In the genomic region with DNA sequence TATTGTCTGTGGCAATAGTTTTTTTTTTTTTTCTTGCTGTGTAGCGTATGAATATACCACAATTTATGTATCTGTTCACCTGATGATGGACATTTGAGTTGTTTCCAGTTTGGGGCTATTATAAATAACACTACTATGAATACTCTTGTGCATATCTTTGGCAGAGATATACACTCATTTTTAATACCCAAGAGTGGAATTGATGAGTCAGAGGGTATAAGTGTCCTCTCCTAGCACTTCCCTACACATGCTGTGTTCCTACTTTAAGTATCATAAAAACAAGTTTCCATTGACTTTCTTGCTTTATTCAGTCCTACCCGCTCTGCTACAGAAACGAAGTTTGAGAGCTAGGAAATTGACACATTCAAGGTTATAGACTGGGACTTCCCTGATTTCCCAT, we compare ENCODE assay signal across 2 cellular contexts.
TF ChIP-seq lines count a peak whose summit lies in the region.

No MANE protein-coding gene starts in this region.

TF ChIP-seq in SK-N-SH treated with all-trans-retinoic acid at 6 μM for 48 hours, 23 proteins besides CTCF, POLR2A, EP300 and RAD21:
- TF ChIP-seq, protein P1, sequence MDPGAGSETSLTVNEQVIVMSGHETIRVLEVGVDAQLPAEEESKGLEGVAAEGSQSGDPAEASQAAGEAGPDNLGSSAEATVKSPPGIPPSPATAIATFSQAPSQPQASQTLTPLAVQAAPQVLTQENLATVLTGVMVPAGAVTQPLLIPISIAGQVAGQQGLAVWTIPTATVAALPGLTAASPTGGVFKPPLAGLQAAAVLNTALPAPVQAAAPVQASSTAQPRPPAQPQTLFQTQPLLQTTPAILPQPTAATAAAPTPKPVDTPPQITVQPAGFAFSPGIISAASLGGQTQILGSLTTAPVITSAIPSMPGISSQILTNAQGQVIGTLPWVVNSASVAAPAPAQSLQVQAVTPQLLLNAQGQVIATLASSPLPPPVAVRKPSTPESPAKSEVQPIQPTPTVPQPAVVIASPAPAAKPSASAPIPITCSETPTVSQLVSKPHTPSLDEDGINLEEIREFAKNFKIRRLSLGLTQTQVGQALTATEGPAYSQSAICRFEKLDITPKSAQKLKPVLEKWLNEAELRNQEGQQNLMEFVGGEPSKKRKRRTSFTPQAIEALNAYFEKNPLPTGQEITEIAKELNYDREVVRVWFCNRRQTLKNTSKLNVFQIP (CRISPR knock-in tag; IDR thresholded peaks at IDR 0.05; ENCODE audit: borderline replicate concordance, low read depth) = no peak
- TF ChIP-seq, protein P2, sequence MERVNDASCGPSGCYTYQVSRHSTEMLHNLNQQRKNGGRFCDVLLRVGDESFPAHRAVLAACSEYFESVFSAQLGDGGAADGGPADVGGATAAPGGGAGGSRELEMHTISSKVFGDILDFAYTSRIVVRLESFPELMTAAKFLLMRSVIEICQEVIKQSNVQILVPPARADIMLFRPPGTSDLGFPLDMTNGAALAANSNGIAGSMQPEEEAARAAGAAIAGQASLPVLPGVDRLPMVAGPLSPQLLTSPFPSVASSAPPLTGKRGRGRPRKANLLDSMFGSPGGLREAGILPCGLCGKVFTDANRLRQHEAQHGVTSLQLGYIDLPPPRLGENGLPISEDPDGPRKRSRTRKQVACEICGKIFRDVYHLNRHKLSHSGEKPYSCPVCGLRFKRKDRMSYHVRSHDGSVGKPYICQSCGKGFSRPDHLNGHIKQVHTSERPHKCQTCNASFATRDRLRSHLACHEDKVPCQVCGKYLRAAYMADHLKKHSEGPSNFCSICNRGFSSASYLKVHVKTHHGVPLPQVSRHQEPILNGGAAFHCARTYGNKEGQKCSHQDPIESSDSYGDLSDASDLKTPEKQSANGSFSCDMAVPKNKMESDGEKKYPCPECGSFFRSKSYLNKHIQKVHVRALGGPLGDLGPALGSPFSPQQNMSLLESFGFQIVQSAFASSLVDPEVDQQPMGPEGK (CRISPR knock-in tag; IDR thresholded peaks at IDR 0.05; ENCODE audit: borderline replicate concordance) = no peak
- no peak for TF ChIP-seq ARNTL (CRISPR knock-in tag; IDR thresholded peaks at IDR 0.05; ENCODE audit: borderline replicate concordance, low read depth)
- TF ChIP-seq ZNF565 (CRISPR knock-in tag; conservative IDR thresholded peaks at IDR 0.05; ENCODE audit: low read depth) = no peak
- TF ChIP-seq ZFP3 (CRISPR knock-in tag; IDR thresholded peaks at IDR 0.05) = no peak
- no peak for TF ChIP-seq OSR1 (CRISPR knock-in tag; IDR thresholded peaks at IDR 0.05)
- TF ChIP-seq, protein P3, sequence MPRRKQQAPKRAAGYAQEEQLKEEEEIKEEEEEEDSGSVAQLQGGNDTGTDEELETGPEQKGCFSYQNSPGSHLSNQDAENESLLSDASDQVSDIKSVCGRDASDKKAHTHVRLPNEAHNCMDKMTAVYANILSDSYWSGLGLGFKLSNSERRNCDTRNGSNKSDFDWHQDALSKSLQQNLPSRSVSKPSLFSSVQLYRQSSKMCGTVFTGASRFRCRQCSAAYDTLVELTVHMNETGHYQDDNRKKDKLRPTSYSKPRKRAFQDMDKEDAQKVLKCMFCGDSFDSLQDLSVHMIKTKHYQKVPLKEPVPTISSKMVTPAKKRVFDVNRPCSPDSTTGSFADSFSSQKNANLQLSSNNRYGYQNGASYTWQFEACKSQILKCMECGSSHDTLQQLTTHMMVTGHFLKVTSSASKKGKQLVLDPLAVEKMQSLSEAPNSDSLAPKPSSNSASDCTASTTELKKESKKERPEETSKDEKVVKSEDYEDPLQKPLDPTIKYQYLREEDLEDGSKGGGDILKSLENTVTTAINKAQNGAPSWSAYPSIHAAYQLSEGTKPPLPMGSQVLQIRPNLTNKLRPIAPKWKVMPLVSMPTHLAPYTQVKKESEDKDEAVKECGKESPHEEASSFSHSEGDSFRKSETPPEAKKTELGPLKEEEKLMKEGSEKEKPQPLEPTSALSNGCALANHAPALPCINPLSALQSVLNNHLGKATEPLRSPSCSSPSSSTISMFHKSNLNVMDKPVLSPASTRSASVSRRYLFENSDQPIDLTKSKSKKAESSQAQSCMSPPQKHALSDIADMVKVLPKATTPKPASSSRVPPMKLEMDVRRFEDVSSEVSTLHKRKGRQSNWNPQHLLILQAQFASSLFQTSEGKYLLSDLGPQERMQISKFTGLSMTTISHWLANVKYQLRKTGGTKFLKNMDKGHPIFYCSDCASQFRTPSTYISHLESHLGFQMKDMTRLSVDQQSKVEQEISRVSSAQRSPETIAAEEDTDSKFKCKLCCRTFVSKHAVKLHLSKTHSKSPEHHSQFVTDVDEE (CRISPR knock-in tag; IDR thresholded peaks at IDR 0.05) = no peak
- no peak for TF ChIP-seq GLIS3 (CRISPR knock-in tag; IDR thresholded peaks at IDR 0.05)
- no peak for TF ChIP-seq TCF4 (CRISPR knock-in tag; IDR thresholded peaks at IDR 0.05; ENCODE audit: borderline replicate concordance)
- TF ChIP-seq ISL1 (CRISPR knock-in tag; IDR thresholded peaks at IDR 0.05) = no peak
- TF ChIP-seq ZNF70 (CRISPR knock-in tag; IDR thresholded peaks at IDR 0.05) = no peak
TF ChIP-seq in SK-N-SH treated with all-trans-retinoic acid at 6 μM for 48 hours: peak in this region for 0.

TF ChIP-seq in SK-N-SH, 30 proteins besides CTCF, POLR2A, EP300 and RAD21 (continued from another document):
- TF ChIP-seq RFX5 (IDR thresholded peaks at IDR 0.05; ENCODE audit: low read length) (no peak), RXRA (IDR thresholded peaks at IDR 0.05; ENCODE audit: borderline replicate concordance, low read depth) (no peak), MEF2A (IDR thresholded peaks at IDR 0.05; ENCODE audit: borderline replicate concordance, low read depth) (no peak), YY1 (IDR thresholded peaks at IDR 0.05; ENCODE audit: low read depth) (no peak), NFIC (IDR thresholded peaks at IDR 0.05; ENCODE audit: borderline replicate concordance) (no peak), SMC3 (IDR thresholded peaks at IDR 0.05; ENCODE audit: low read depth, low read length) (no peak), NRF1 (IDR thresholded peaks at IDR 0.05; ENCODE audit: low read depth, low read length) (no peak), GATA2 (CRISPR knock-in tag; IDR thresholded peaks at IDR 0.05) (no peak), EZH2phosphoT487 (IDR thresholded peaks at IDR 0.05; ENCODE audit: borderline replicate concordance, low read depth) (no peak), FOXM1 (IDR thresholded peaks at IDR 0.05; ENCODE audit: low read depth) (no peak), SIN3A (IDR thresholded peaks at IDR 0.05; ENCODE audit: borderline replicate concordance, low read depth, low read length) (no peak), TCF12 (IDR thresholded peaks at IDR 0.05) (no peak), CHD2 (IDR thresholded peaks at IDR 0.05; ENCODE audit: low read length, partially characterized antibody) (no peak), GABPA (IDR thresholded peaks at IDR 0.05; ENCODE audit: low read depth) (no peak)
- TF ChIP-seq, protein P4, sequence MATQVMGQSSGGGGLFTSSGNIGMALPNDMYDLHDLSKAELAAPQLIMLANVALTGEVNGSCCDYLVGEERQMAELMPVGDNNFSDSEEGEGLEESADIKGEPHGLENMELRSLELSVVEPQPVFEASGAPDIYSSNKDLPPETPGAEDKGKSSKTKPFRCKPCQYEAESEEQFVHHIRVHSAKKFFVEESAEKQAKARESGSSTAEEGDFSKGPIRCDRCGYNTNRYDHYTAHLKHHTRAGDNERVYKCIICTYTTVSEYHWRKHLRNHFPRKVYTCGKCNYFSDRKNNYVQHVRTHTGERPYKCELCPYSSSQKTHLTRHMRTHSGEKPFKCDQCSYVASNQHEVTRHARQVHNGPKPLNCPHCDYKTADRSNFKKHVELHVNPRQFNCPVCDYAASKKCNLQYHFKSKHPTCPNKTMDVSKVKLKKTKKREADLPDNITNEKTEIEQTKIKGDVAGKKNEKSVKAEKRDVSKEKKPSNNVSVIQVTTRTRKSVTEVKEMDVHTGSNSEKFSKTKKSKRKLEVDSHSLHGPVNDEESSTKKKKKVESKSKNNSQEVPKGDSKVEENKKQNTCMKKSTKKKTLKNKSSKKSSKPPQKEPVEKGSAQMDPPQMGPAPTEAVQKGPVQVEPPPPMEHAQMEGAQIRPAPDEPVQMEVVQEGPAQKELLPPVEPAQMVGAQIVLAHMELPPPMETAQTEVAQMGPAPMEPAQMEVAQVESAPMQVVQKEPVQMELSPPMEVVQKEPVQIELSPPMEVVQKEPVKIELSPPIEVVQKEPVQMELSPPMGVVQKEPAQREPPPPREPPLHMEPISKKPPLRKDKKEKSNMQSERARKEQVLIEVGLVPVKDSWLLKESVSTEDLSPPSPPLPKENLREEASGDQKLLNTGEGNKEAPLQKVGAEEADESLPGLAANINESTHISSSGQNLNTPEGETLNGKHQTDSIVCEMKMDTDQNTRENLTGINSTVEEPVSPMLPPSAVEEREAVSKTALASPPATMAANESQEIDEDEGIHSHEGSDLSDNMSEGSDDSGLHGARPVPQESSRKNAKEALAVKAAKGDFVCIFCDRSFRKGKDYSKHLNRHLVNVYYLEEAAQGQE (IDR thresholded peaks at IDR 0.05; ENCODE audit: low read depth, low read length) = no peak
- TF ChIP-seq, protein P5, sequence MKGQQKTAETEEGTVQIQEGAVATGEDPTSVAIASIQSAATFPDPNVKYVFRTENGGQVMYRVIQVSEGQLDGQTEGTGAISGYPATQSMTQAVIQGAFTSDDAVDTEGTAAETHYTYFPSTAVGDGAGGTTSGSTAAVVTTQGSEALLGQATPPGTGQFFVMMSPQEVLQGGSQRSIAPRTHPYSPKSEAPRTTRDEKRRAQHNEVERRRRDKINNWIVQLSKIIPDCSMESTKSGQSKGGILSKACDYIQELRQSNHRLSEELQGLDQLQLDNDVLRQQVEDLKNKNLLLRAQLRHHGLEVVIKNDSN (IDR thresholded peaks at IDR 0.05; ENCODE audit: borderline replicate concordance, low read depth) = no peak
- TF ChIP-seq, protein P6, sequence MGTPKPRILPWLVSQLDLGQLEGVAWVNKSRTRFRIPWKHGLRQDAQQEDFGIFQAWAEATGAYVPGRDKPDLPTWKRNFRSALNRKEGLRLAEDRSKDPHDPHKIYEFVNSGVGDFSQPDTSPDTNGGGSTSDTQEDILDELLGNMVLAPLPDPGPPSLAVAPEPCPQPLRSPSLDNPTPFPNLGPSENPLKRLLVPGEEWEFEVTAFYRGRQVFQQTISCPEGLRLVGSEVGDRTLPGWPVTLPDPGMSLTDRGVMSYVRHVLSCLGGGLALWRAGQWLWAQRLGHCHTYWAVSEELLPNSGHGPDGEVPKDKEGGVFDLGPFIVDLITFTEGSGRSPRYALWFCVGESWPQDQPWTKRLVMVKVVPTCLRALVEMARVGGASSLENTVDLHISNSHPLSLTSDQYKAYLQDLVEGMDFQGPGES (IDR thresholded peaks at IDR 0.05; ENCODE audit: low read depth, low read length) = no peak
- TF ChIP-seq, protein P7, sequence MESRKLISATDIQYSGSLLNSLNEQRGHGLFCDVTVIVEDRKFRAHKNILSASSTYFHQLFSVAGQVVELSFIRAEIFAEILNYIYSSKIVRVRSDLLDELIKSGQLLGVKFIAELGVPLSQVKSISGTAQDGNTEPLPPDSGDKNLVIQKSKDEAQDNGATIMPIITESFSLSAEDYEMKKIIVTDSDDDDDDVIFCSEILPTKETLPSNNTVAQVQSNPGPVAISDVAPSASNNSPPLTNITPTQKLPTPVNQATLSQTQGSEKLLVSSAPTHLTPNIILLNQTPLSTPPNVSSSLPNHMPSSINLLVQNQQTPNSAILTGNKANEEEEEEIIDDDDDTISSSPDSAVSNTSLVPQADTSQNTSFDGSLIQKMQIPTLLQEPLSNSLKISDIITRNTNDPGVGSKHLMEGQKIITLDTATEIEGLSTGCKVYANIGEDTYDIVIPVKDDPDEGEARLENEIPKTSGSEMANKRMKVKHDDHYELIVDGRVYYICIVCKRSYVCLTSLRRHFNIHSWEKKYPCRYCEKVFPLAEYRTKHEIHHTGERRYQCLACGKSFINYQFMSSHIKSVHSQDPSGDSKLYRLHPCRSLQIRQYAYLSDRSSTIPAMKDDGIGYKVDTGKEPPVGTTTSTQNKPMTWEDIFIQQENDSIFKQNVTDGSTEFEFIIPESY (IDR thresholded peaks at IDR 0.05; ENCODE audit: borderline replicate concordance, low read depth) = no peak
TF ChIP-seq in SK-N-SH: peak in this region for 0.
